ENCODE assay signal across 1 cellular context in the genomic region with DNA sequence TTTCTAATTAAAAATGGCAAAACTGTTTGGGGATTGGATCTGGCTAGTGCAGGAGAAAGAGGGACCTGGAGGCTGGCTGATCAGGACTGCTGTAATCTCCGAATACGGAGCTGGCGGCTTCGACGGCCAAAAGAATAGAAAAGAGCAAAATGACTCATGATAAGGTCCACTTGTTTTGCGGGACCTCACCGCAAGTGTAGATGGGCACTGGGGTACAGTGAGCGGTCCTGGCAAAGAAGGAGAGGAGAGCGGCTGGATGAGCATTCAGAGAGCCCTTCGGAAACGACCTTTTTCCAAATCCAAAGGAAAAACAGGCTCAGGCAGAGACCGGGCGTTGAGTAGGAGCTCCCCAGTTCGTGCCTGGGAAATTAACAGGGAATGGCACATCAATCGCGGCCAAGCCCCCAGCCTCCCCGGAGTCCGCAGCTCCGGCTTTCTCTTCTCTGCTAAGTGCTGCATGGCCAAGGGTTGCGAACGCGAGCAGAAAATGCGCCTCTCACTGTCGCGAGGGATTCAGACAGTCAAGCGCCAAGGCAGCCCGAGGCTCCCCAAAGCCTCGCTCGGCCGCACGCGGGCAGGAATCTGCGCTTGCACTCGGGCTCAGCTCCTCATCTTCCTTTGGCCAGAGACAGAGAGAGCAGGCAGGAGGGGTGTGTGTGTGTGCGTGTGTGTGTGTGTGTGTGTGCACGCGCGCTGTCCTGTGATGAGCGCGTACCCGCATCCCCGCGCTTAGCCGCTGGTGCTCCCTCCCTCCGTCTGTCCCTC.
TF ChIP-seq lines count a peak whose summit lies in the region.

No MANE protein-coding gene starts in this region.

TF ChIP-seq in H1, 55 proteins besides CTCF, POLR2A, EP300 and RAD21 (continued from another document):
- TF ChIP-seq, protein P1, sequence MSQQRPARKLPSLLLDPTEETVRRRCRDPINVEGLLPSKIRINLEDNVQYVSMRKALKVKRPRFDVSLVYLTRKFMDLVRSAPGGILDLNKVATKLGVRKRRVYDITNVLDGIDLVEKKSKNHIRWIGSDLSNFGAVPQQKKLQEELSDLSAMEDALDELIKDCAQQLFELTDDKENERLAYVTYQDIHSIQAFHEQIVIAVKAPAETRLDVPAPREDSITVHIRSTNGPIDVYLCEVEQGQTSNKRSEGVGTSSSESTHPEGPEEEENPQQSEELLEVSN (IDR thresholded peaks at IDR 0.05) = peak; percentile 73
- TF ChIP-seq BACH1 (IDR thresholded peaks at IDR 0.05; ENCODE audit: low read length) (0 out of 2 replicates have a peak, but pooled peaks have one; percentile 12), CREB1 (IDR thresholded peaks at IDR 0.05) (peak; percentile 9; the same call in 1 of the 2 replicates), CHD2 (IDR thresholded peaks at IDR 0.05; ENCODE audit: low read length) (no peak), SIN3A (conservative IDR thresholded peaks at IDR 0.05 in 1 of 2, IDR thresholded peaks at IDR 0.05 in 1 of 2; ENCODE audit: low read depth in 1 of 2, low read length in 2 of 2) (no peak), SUZ12 (IDR thresholded peaks at IDR 0.05; ENCODE audit: low read length) (peak; percentile 35), EGR1 (IDR thresholded peaks at IDR 0.05; ENCODE audit: borderline replicate concordance, low read depth, low read length) (no peak), RNF2 (IDR thresholded peaks at IDR 0.05; ENCODE audit: borderline replicate concordance, low read depth, low read length, missing control alignments, poor library complexity, severe bottlenecking) (peak; percentile 42), CBX5 (IDR thresholded peaks at IDR 0.05; ENCODE audit: low read depth, low read length) (no peak), SP2 (IDR thresholded peaks at IDR 0.05; ENCODE audit: low read length) (no peak), CBX8 (IDR thresholded peaks at IDR 0.05; ENCODE audit: borderline replicate concordance, low read depth, low read length) (no peak), TEAD4 (IDR thresholded peaks at IDR 0.05; ENCODE audit: low read depth, low read length) (no peak), CHD1 (IDR thresholded peaks at IDR 0.05; ENCODE audit: low read depth, low read length) (no peak), SP1 (IDR thresholded peaks at IDR 0.05; ENCODE audit: low read depth, low read length) (no peak), MAFK (IDR thresholded peaks at IDR 0.05; ENCODE audit: low read depth, low read length) (no peak), SP4 (IDR thresholded peaks at IDR 0.05; ENCODE audit: low read length) (no peak), YY1 (IDR thresholded peaks at IDR 0.05; ENCODE audit: low read depth, low read length) (no peak), TAF1 (IDR thresholded peaks at IDR 0.05; ENCODE audit: low read depth, low read length) (no peak), NANOG (IDR thresholded peaks at IDR 0.05; ENCODE audit: insufficient read depth, low read depth, low read length, poor library complexity, severe bottlenecking) (no peak), EZH2 (IDR thresholded peaks at IDR 0.05; ENCODE audit: low read depth, low read length, severe bottlenecking) (peak; percentile 71), TBP (IDR thresholded peaks at IDR 0.05; ENCODE audit: low read depth, low read length) (peak; percentile 47; the same call in 1 of the 2 replicates), KDM4A (IDR thresholded peaks at IDR 0.05; ENCODE audit: low read depth, low read length, severe bottlenecking) (peak; percentile 92)
- TF ChIP-seq, protein P2, sequence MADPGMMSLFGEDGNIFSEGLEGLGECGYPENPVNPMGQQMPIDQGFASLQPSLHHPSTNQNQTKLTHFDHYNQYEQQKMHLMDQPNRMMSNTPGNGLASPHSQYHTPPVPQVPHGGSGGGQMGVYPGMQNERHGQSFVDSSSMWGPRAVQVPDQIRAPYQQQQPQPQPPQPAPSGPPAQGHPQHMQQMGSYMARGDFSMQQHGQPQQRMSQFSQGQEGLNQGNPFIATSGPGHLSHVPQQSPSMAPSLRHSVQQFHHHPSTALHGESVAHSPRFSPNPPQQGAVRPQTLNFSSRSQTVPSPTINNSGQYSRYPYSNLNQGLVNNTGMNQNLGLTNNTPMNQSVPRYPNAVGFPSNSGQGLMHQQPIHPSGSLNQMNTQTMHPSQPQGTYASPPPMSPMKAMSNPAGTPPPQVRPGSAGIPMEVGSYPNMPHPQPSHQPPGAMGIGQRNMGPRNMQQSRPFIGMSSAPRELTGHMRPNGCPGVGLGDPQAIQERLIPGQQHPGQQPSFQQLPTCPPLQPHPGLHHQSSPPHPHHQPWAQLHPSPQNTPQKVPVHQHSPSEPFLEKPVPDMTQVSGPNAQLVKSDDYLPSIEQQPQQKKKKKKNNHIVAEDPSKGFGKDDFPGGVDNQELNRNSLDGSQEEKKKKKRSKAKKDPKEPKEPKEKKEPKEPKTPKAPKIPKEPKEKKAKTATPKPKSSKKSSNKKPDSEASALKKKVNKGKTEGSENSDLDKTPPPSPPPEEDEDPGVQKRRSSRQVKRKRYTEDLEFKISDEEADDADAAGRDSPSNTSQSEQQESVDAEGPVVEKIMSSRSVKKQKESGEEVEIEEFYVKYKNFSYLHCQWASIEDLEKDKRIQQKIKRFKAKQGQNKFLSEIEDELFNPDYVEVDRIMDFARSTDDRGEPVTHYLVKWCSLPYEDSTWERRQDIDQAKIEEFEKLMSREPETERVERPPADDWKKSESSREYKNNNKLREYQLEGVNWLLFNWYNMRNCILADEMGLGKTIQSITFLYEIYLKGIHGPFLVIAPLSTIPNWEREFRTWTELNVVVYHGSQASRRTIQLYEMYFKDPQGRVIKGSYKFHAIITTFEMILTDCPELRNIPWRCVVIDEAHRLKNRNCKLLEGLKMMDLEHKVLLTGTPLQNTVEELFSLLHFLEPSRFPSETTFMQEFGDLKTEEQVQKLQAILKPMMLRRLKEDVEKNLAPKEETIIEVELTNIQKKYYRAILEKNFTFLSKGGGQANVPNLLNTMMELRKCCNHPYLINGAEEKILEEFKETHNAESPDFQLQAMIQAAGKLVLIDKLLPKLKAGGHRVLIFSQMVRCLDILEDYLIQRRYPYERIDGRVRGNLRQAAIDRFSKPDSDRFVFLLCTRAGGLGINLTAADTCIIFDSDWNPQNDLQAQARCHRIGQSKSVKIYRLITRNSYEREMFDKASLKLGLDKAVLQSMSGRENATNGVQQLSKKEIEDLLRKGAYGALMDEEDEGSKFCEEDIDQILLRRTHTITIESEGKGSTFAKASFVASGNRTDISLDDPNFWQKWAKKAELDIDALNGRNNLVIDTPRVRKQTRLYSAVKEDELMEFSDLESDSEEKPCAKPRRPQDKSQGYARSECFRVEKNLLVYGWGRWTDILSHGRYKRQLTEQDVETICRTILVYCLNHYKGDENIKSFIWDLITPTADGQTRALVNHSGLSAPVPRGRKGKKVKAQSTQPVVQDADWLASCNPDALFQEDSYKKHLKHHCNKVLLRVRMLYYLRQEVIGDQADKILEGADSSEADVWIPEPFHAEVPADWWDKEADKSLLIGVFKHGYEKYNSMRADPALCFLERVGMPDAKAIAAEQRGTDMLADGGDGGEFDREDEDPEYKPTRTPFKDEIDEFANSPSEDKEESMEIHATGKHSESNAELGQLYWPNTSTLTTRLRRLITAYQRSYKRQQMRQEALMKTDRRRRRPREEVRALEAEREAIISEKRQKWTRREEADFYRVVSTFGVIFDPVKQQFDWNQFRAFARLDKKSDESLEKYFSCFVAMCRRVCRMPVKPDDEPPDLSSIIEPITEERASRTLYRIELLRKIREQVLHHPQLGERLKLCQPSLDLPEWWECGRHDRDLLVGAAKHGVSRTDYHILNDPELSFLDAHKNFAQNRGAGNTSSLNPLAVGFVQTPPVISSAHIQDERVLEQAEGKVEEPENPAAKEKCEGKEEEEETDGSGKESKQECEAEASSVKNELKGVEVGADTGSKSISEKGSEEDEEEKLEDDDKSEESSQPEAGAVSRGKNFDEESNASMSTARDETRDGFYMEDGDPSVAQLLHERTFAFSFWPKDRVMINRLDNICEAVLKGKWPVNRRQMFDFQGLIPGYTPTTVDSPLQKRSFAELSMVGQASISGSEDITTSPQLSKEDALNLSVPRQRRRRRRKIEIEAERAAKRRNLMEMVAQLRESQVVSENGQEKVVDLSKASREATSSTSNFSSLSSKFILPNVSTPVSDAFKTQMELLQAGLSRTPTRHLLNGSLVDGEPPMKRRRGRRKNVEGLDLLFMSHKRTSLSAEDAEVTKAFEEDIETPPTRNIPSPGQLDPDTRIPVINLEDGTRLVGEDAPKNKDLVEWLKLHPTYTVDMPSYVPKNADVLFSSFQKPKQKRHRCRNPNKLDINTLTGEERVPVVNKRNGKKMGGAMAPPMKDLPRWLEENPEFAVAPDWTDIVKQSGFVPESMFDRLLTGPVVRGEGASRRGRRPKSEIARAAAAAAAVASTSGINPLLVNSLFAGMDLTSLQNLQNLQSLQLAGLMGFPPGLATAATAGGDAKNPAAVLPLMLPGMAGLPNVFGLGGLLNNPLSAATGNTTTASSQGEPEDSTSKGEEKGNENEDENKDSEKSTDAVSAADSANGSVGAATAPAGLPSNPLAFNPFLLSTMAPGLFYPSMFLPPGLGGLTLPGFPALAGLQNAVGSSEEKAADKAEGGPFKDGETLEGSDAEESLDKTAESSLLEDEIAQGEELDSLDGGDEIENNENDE (IDR thresholded peaks at IDR 0.05; ENCODE audit: insufficient replicate concordance, low read length) = no peak
- TF ChIP-seq, protein P3, sequence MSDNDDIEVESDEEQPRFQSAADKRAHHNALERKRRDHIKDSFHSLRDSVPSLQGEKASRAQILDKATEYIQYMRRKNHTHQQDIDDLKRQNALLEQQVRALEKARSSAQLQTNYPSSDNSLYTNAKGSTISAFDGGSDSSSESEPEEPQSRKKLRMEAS (IDR thresholded peaks at IDR 0.05) = peak; percentile 77
